18 cellular contexts compared by ENCODE assay signal in genomic region chr22:20862540-20862939, GRCh38.
"Had no signal": no experiment of that assay in that cellular context is flagged by ENCODE, and none has a peak within 500 bp of the region (broad histone marks: within the 10 kb centered on the region; RNA-seq: fewer than 3 reads in every experiment).

No MANE protein-coding gene starts in this region.

- FAIRE-seq: astrocyte had no signal

- DNase-seq: activated CD4-positive, alpha-beta T cell treated with anti-CD3 and anti-CD28 coated beads, Interleukin-2, amount 10 ng/mL, durations not matched to agents 7 days and 5 days; activated CD8-positive, alpha-beta memory T cell treated with anti-CD3 and anti-CD28 coated beads, Interleukin-2, amount 10 ng/mL, durations not matched to agents 7 days and 5 days; activated CD8-positive, alpha-beta T cell treated with anti-CD3 and anti-CD28 coated beads for 36 hours; activated naive CD8-positive, alpha-beta T cell treated with anti-CD3 and anti-CD28 coated beads for 36 hours; activated T-cell treated with anti-CD3 and anti-CD28 coated beads for 4 hours; heart right ventricle; left lung; natural killer cell; right cardiac atrium; stimulated activated CD4-positive, alpha-beta T cell treated with anti-CD3 and anti-CD28 coated beads, Interleukin-4, amount 100 ng/mL, for 24 hours; tibial artery had no signal

- H3K4me3 ChIP-seq: coronary artery, heart right ventricle, left lung, tibial artery had no signal

- H3K9me3 ChIP-seq: heart right ventricle, left lung, tibial artery had no signal

- H3K4me1 ChIP-seq: parathyroid adenoma had no signal

- H3K36me3 Mint-ChIP-seq: natural killer cell had no signal

- ATAC-seq: activated CD4-positive, CD25-positive, alpha-beta regulatory T cell treated with anti-CD3 and anti-CD28 coated beads, Interleukin-2, amount 50 U/mL, for 24 hours; activated CD8-positive, alpha-beta memory T cell treated with anti-CD3 and anti-CD28 coated beads, Interleukin-2, amount 10 ng/mL, durations not matched to agents 7 days and 5 days; activated CD8-positive, alpha-beta T cell treated with anti-CD3 and anti-CD28 coated beads for 36 hours; heart right ventricle; left lung; natural killer cell; right cardiac atrium had no signal

- H3K27ac ChIP-seq: parathyroid adenoma, tibial artery had no signal

- H3K27me3 Mint-ChIP-seq: activated CD4-positive, alpha-beta T cell treated with anti-CD3 and anti-CD28 coated beads, Interleukin-2, amount 10 ng/mL, durations not matched to agents 7 days and 5 days; activated CD8-positive, alpha-beta memory T cell treated with anti-CD3 and anti-CD28 coated beads, Interleukin-2, amount 10 ng/mL, durations not matched to agents 7 days and 5 days; activated CD8-positive, alpha-beta T cell treated with anti-CD3 and anti-CD28 coated beads for 36 hours; activated naive CD8-positive, alpha-beta T cell treated with anti-CD3 and anti-CD28 coated beads for 36 hours; central memory CD8-positive, alpha-beta T cell; stimulated activated naive CD8-positive, alpha-beta T cell treated with anti-CD3 and anti-CD28 coated beads, Interleukin-15, Interleukin-2, amounts not matched to agents 100 ng/mL and 50 ng/mL, for 24 hours had no signal

- H3K9me3 Mint-ChIP-seq: activated CD4-positive, alpha-beta T cell treated with anti-CD3 and anti-CD28 coated beads, Interleukin-2, amount 10 ng/mL, durations not matched to agents 7 days and 5 days; activated CD8-positive, alpha-beta T cell treated with anti-CD3 and anti-CD28 coated beads for 36 hours; activated naive CD8-positive, alpha-beta T cell treated with anti-CD3 and anti-CD28 coated beads for 36 hours; central memory CD8-positive, alpha-beta T cell; mesothelial cell of epicardium; natural killer cell; stimulated activated naive CD8-positive, alpha-beta T cell treated with anti-CD3 and anti-CD28 coated beads, Interleukin-15, Interleukin-2, amounts not matched to agents 100 ng/mL and 50 ng/mL, for 24 hours had no signal

- H3K27ac Mint-ChIP-seq: activated CD8-positive, alpha-beta memory T cell treated with anti-CD3 and anti-CD28 coated beads, Interleukin-2, amount 10 ng/mL, durations not matched to agents 7 days and 5 days; activated naive CD8-positive, alpha-beta T cell treated with anti-CD3 and anti-CD28 coated beads for 36 hours; mesothelial cell of epicardium; stimulated activated naive CD8-positive, alpha-beta T cell treated with anti-CD3 and anti-CD28 coated beads, Interleukin-15, Interleukin-2, amounts not matched to agents 100 ng/mL and 50 ng/mL, for 24 hours had no signal

- H3K4me3 Mint-ChIP-seq: activated CD4-positive, alpha-beta T cell treated with anti-CD3 and anti-CD28 coated beads, Interleukin-2, amount 10 ng/mL, durations not matched to agents 7 days and 5 days; activated CD8-positive, alpha-beta memory T cell treated with anti-CD3 and anti-CD28 coated beads, Interleukin-2, amount 10 ng/mL, durations not matched to agents 7 days and 5 days; activated CD8-positive, alpha-beta T cell treated with anti-CD3 and anti-CD28 coated beads for 36 hours; activated naive CD8-positive, alpha-beta T cell treated with anti-CD3 and anti-CD28 coated beads for 36 hours; central memory CD8-positive, alpha-beta T cell; mesothelial cell of epicardium; natural killer cell; stimulated activated naive CD8-positive, alpha-beta T cell treated with anti-CD3 and anti-CD28 coated beads, Interleukin-15, Interleukin-2, amounts not matched to agents 100 ng/mL and 50 ng/mL, for 24 hours had no signal

- H3K27me3 ChIP-seq: heart right ventricle, left lung, tibial artery had no signal
